In genomic region chr5:174624754-174625506, GRCh38 we compare ENCODE assay signal across 1 cellular context.
TF ChIP-seq lines count a peak whose summit lies in the region.

No MANE protein-coding gene starts in this region.

TF ChIP-seq in K562, 482 proteins besides CTCF, POLR2A, EP300 and RAD21:
- TF ChIP-seq CEBPG (CRISPR knock-in tag; IDR thresholded peaks at IDR 0.05): no peak
- peak; percentile 36 to 37; a peak in 2 of 4 replicates for TF ChIP-seq CEBPG (tag; conservative IDR thresholded peaks at IDR 0.05 in 1 of 2, IDR thresholded peaks at IDR 0.05 in 1 of 2)
- TF ChIP-seq, protein P1, sequence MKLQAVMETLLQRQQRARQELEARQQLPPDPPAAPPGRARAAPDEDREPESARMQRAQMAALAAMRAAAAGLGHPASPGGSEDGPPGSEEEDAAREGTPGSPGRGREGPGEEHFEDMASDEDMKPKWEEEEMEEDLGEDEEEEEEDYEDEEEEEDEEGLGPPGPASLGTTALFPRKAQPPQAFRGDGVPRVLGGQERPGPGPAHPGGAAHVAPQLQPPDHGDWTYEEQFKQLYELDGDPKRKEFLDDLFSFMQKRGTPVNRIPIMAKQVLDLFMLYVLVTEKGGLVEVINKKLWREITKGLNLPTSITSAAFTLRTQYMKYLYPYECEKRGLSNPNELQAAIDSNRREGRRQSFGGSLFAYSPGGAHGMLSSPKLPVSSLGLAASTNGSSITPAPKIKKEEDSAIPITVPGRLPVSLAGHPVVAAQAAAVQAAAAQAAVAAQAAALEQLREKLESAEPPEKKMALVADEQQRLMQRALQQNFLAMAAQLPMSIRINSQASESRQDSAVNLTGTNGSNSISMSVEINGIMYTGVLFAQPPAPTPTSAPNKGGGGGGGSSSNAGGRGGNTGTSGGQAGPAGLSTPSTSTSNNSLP (IDR thresholded peaks at IDR 0.05; ENCODE audit: borderline replicate concordance, low read depth, low read length): no peak
